Comparison of ENCODE assay signal across 8 cellular contexts in genomic region chr14:36518586-36519430, GRCh38. TPM values are rescaled to one million over a fixed set of nuclear protein-coding genes. Genes with fewer than 3 reads are reported as not detected.
DNase-seq lines count a peak whose midpoint lies in the region; ATAC-seq and FAIRE-seq lines count a peak whose summit lies in the region.

No MANE protein-coding gene starts in this region.

- H2BK120ac ChIP-seq in mesendoderm (ENCODE audit: low read depth, low read length): no peak overlapping the region

- no peaks in the 10 kb centered on the region for H3K79me2 ChIP-seq in mesendoderm (ENCODE audit: control insufficient read depth, insufficient read depth, low read length)

- peak overlapping the region; percentile 71 for H3K4me2 ChIP-seq in mesendoderm (ENCODE audit: low read length)

- no peaks in the 10 kb centered on the region for H3K4me1 ChIP-seq in mesendoderm (ENCODE audit: control insufficient read depth, low read depth, low read length)

- no peak overlapping the region for H4K8ac ChIP-seq in mesendoderm (ENCODE audit: low read depth, low read length)

- peaks cover 5% of the 10 kb centered on the region for H3K9me3 Mint-ChIP-seq in activated naive CD8-positive, alpha-beta T cell treated with anti-CD3 and anti-CD28 coated beads, Interleukin-2, amount 10 ng/mL, durations not matched to agents 7 days and 5 days

- no peak overlapping the region for H3K9ac ChIP-seq in mesendoderm (ENCODE audit: low read length)

- no peak overlapping the region for H3K27ac ChIP-seq in mesendoderm (ENCODE audit: low read depth, low read length)

- H3K4me3 ChIP-seq in mesendoderm (ENCODE audit: low read length): no peak overlapping the region

- H3K4me3 Mint-ChIP-seq in activated naive CD8-positive, alpha-beta T cell treated with anti-CD3 and anti-CD28 coated beads, Interleukin-2, amount 10 ng/mL, durations not matched to agents 7 days and 5 days: peak overlapping the region; percentile 64

- WGBS in mesendoderm (ENCODE audit: extremely low coverage, insufficient coverage, low lambda C conversion rate): no CpG with 5 or more reads among the region's 79 CpGs

- peaks cover 6% of the 10 kb centered on the region for H3K4me1 Mint-ChIP-seq in activated naive CD8-positive, alpha-beta T cell treated with anti-CD3 and anti-CD28 coated beads, Interleukin-2, amount 10 ng/mL, durations not matched to agents 7 days and 5 days

- peaks cover 76% of the 10 kb centered on the region for H3K27me3 Mint-ChIP-seq in activated naive CD8-positive, alpha-beta T cell treated with anti-CD3 and anti-CD28 coated beads, Interleukin-2, amount 10 ng/mL, durations not matched to agents 7 days and 5 days

- H3K18ac ChIP-seq in mesendoderm (ENCODE audit: low read length): no peak overlapping the region

- H2BK15ac ChIP-seq in mesendoderm (replicated peaks; ENCODE audit: low read depth): no peak overlapping the region

- no peak overlapping the region for H3K23ac ChIP-seq in mesendoderm (ENCODE audit: low read length)

- H3K27ac Mint-ChIP-seq in activated naive CD8-positive, alpha-beta T cell treated with anti-CD3 and anti-CD28 coated beads, Interleukin-2, amount 10 ng/mL, durations not matched to agents 7 days and 5 days: peak overlapping the region; percentile 56

- peaks cover 3% of the 10 kb centered on the region for H3K36me3 Mint-ChIP-seq in activated naive CD8-positive, alpha-beta T cell treated with anti-CD3 and anti-CD28 coated beads, Interleukin-2, amount 10 ng/mL, durations not matched to agents 7 days and 5 days

- no peaks in the 10 kb centered on the region for H3K79me1 ChIP-seq in mesendoderm (ENCODE audit: low read length)

- no peak for FAIRE-seq in GM19239 (lab: Jason Lieb, UNC)

- ATAC-seq in activated naive CD8-positive, alpha-beta T cell treated with anti-CD3 and anti-CD28 coated beads, Interleukin-2, amount 10 ng/mL, durations not matched to agents 7 days and 5 days (ENCODE audit: low read depth): no peak
- ATAC-seq in HG03139 (IDR thresholded peaks at IDR 0.05; ENCODE audit: unreplicated experiment): no peak

- H2BK5ac ChIP-seq in mesendoderm (ENCODE audit: low read length): no peak overlapping the region

- H4K5ac ChIP-seq in mesendoderm (ENCODE audit: low read length): no peak overlapping the region

- no peak overlapping the region for H3K4ac ChIP-seq in mesendoderm (ENCODE audit: low read depth, low read length)

- no peaks in the 10 kb centered on the region for H3K36me3 ChIP-seq in mesendoderm (ENCODE audit: control insufficient read depth, insufficient read depth, low read length)

- H3K27me3 ChIP-seq in mesendoderm (ENCODE audit: insufficient read depth, low read length, poor library complexity): peaks cover 82% of the 10 kb centered on the region

- no peak overlapping the region for H2AK5ac ChIP-seq in mesendoderm (ENCODE audit: low read length)

- DNase-seq in AG08396 (ENCODE audit: low spot score) (peak; percentile 13), GM19239 (ENCODE audit: insufficient read length, low spot score) (peak; percentile 8), mesendoderm (peak; percentile 31), medulla oblongata (ENCODE audit: extremely low spot score) (no peak), NCI-H774 (lab: John Stamatoyannopoulos, UW) (no peak), SK-N-DZ (ENCODE audit: low spot score) (no peak)
- peak; percentile 39 for DNase-seq in activated naive CD8-positive, alpha-beta T cell treated with anti-CD3 and anti-CD28 coated beads, Interleukin-2, amount 10 ng/mL, durations not matched to agents 7 days and 5 days

- POLR2A ChIA-PET in activated naive CD8-positive, alpha-beta T cell treated with anti-CD3 and anti-CD28 coated beads, Interleukin-2, amount 10 ng/mL, durations not matched to agents 7 days and 5 days (lab: Charles Lee): no interaction called here

- peak overlapping the region; percentile 31 for H3K56ac ChIP-seq in mesendoderm (ENCODE audit: low read length)

RNA-seq across cellular contexts. Expression of gene NKX2-1, which starts 1.2 kb away (rescaled TPM):
- total RNA-seq in activated naive CD8-positive, alpha-beta T cell treated with anti-CD3 and anti-CD28 coated beads, Interleukin-2, amount 10 ng/mL, durations not matched to agents 7 days and 5 days: not detected
- polyA plus RNA-seq in mesendoderm (2013, experiment 1 of 2): 0.01 TPM
- polyA plus RNA-seq in mesendoderm (2013, experiment 2 of 2): not detected
- not detected in 2 replicates for polyA plus RNA-seq in SK-N-DZ (2014; cell fraction: cytosol; rRNA removed)
- polyA plus RNA-seq in SK-N-DZ (2014; cell fraction: nucleus; rRNA removed): not detected in 2 replicates

Comparison
In these comparisons a context has a peak if more than half of its experiments do, and no peak if none do; other contexts are left out.
1. DNase-seq: peak in AG08396 (single experiment), GM19239 (single experiment), activated naive CD8-positive, alpha-beta T cell treated with anti-CD3 and anti-CD28 coated beads, Interleukin-2, amount 10 ng/mL, durations not matched to agents 7 days and 5 days (single experiment) and mesendoderm (single experiment); none in medulla oblongata (single experiment), NCI-H774 (single experiment) and SK-N-DZ (single experiment).